Comparison of ENCODE assay signal across 11 cellular contexts in genomic region chr16:66473654-66474519, GRCh38. TPM values are rescaled to one million over a fixed set of nuclear protein-coding genes. Genes with fewer than 3 reads are reported as not detected.
DNase-seq lines count a peak whose midpoint lies in the region; ATAC-seq and TF ChIP-seq lines count a peak whose summit lies in the region.
"Had no signal": no experiment of that assay in that cellular context is flagged by ENCODE, and none has a peak within 500 bp of the region (broad histone marks: within the 10 kb centered on the region; RNA-seq: fewer than 3 reads in every experiment).

No MANE protein-coding gene starts in this region.

- ATAC-seq in central memory CD8-positive, alpha-beta T cell (replicated peaks; ENCODE audit: extremely low read depth, poor library complexity, severe bottlenecking) = no peak
- no peak for ATAC-seq in HG03039 (IDR thresholded peaks at IDR 0.05; ENCODE audit: unreplicated experiment)
- ATAC-seq in GM18861 (IDR thresholded peaks at IDR 0.05; ENCODE audit: unreplicated experiment) = no peak
- ATAC-seq in HG03565 (IDR thresholded peaks at IDR 0.05; ENCODE audit: unreplicated experiment) = no peak

- no peaks in the 10 kb centered on the region for H3K27me3 Mint-ChIP-seq in activated naive CD8-positive, alpha-beta T cell
- H3K27me3 Mint-ChIP-seq in activated naive CD8-positive, alpha-beta T cell treated with anti-CD3 and anti-CD28 coated beads for 36 hours = no peaks in the 10 kb centered on the region
- H3K27me3 Mint-ChIP-seq in central memory CD8-positive, alpha-beta T cell = peaks cover 5% of the 10 kb centered on the region
- peaks cover 9% of the 10 kb centered on the region for H3K27me3 Mint-ChIP-seq in type B pancreatic cell

- H3K4me3 Mint-ChIP-seq in activated naive CD8-positive, alpha-beta T cell = no peak overlapping the region
- no peak overlapping the region for H3K4me3 Mint-ChIP-seq in activated naive CD8-positive, alpha-beta T cell treated with anti-CD3 and anti-CD28 coated beads for 36 hours
- no peak overlapping the region for H3K4me3 Mint-ChIP-seq in central memory CD8-positive, alpha-beta T cell
- H3K4me3 Mint-ChIP-seq in type B pancreatic cell = no peak overlapping the region
- H3K4me3 Mint-ChIP-seq: stimulated activated memory B cell treated with anti-CD40 and anti-IgM and Interleukin-4, amounts not matched to agents 10 μg/mL and 1 μg/mL and 100 μg/mL, for 72 hours had no signal

- no peak for DNase-seq in activated naive CD8-positive, alpha-beta T cell treated with anti-CD3 and anti-CD28 coated beads for 36 hours
- DNase-seq in NCI-H2196 treated with DMSO at 0.1 percent for 48 hours (lab: John Stamatoyannopoulos, UW; ENCODE audit: unreplicated experiment) (peak; percentile 42), type B pancreatic cell (ENCODE audit: extremely low spot score, unreplicated experiment) (peak; percentile 54)
- no peak for DNase-seq in central memory CD8-positive, alpha-beta T cell (ENCODE audit: low spot score in 2 of 2)
- DNase-seq: brain microvascular endothelial cell had no signal

- no peaks in the 10 kb centered on the region for H3K9me3 Mint-ChIP-seq in activated naive CD8-positive, alpha-beta T cell (ENCODE audit: low read depth)
- no peaks in the 10 kb centered on the region for H3K9me3 Mint-ChIP-seq in activated naive CD8-positive, alpha-beta T cell treated with anti-CD3 and anti-CD28 coated beads for 36 hours
- no peaks in the 10 kb centered on the region for H3K9me3 Mint-ChIP-seq in central memory CD8-positive, alpha-beta T cell
- H3K9me3 Mint-ChIP-seq in type B pancreatic cell = no peaks in the 10 kb centered on the region
- H3K9me3 Mint-ChIP-seq: stimulated activated memory B cell treated with anti-CD40 and anti-IgM and Interleukin-4, amounts not matched to agents 10 μg/mL and 1 μg/mL and 100 μg/mL, for 72 hours had no signal

- H3K4me1 Mint-ChIP-seq in activated naive CD8-positive, alpha-beta T cell (ENCODE audit: low read depth) = peaks cover 22% of the 10 kb centered on the region
- peaks cover 19% of the 10 kb centered on the region for H3K4me1 Mint-ChIP-seq in activated naive CD8-positive, alpha-beta T cell treated with anti-CD3 and anti-CD28 coated beads for 36 hours
- H3K4me1 Mint-ChIP-seq in central memory CD8-positive, alpha-beta T cell = peaks cover 44% of the 10 kb centered on the region
- peaks cover 13% of the 10 kb centered on the region for H3K4me1 Mint-ChIP-seq in type B pancreatic cell (ENCODE audit: unreplicated experiment)

- no peaks in the 10 kb centered on the region for H3K36me3 Mint-ChIP-seq in activated naive CD8-positive, alpha-beta T cell
- H3K36me3 Mint-ChIP-seq in activated naive CD8-positive, alpha-beta T cell treated with anti-CD3 and anti-CD28 coated beads for 36 hours = no peaks in the 10 kb centered on the region
- H3K36me3 Mint-ChIP-seq in central memory CD8-positive, alpha-beta T cell (ENCODE audit: insufficient read depth) = peaks cover 6% of the 10 kb centered on the region
- no peaks in the 10 kb centered on the region for H3K36me3 Mint-ChIP-seq in type B pancreatic cell
- H3K36me3 Mint-ChIP-seq: stimulated activated memory B cell treated with anti-CD40 and anti-IgM and Interleukin-4, amounts not matched to agents 10 μg/mL and 1 μg/mL and 100 μg/mL, for 72 hours had no signal

- peak overlapping the region; percentile 34 for H3K27ac Mint-ChIP-seq in activated naive CD8-positive, alpha-beta T cell
- H3K27ac Mint-ChIP-seq in activated naive CD8-positive, alpha-beta T cell treated with anti-CD3 and anti-CD28 coated beads for 36 hours = no peak overlapping the region
- peak overlapping the region; percentile 79 for H3K27ac Mint-ChIP-seq in central memory CD8-positive, alpha-beta T cell (ENCODE audit: low read depth)
- peak overlapping the region; percentile 14 for H3K27ac Mint-ChIP-seq in type B pancreatic cell
- H3K27ac Mint-ChIP-seq: progenitor cell of endocrine pancreas; stimulated activated memory B cell treated with anti-CD40 and anti-IgM and Interleukin-4, amounts not matched to agents 10 μg/mL and 1 μg/mL and 100 μg/mL, for 72 hours had no signal

- no peak for TF ChIP-seq CTCF in type B pancreatic cell (conservative IDR thresholded peaks at IDR 0.05)

RNA-seq across cellular contexts. Expression of gene BEAN1, which starts 46.8 kb away (rescaled TPM):
- total RNA-seq in activated naive CD8-positive, alpha-beta T cell treated with anti-CD3 and anti-CD28 coated beads for 36 hours = not detected
- total RNA-seq in type B pancreatic cell (ENCODE audit: low replicate concordance) = 1.1 and 3.2 TPM in 2 replicates
- total RNA-seq: progenitor cell of endocrine pancreas had no signal

Comparison
In these comparisons a context has a peak if more than half of its experiments do, and no peak if none do; other contexts are left out.
1. DNase-seq: peak in NCI-H2196 treated with DMSO at 0.1 percent for 48 hours (single experiment) and type B pancreatic cell (single experiment); none in activated naive CD8-positive, alpha-beta T cell treated with anti-CD3 and anti-CD28 coated beads for 36 hours (single experiment) and central memory CD8-positive, alpha-beta T cell (0 of 2).